Comparison of ENCODE assay signal across 26 cellular contexts in genomic region chr19:43715776-43716175, GRCh38. TPM values are rescaled to one million over a fixed set of nuclear protein-coding genes. Genes with fewer than 3 reads are reported as not detected.
"Had no signal": no experiment of that assay in that cellular context is flagged by ENCODE, and none has a peak within 500 bp of the region (broad histone marks: within the 10 kb centered on the region; RNA-seq: fewer than 3 reads in every experiment).

A gene with protein sequence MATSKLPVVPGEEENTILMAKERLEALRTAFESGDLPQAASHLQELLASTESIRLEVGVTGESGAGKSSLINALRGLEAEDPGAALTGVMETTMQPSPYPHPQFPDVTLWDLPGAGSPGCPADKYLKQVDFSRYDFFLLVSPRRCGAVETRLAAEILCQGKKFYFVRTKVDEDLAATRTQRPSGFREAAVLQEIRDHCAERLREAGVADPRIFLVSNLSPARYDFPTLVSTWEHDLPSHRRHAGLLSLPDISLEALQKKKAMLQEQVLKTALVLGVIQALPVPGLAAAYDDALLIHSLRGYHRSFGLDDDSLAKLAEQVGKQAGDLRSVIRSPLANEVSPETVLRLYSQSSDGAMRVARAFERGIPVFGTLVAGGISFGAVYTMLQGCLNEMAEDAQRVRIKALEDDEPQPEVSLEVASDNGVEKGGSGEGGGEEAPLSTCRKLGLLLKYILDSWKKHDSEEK (plus strand): TSS chr19:43716076. CDS start chr19:43718559, 2,483 bp downstream.

- H3K4me1 ChIP-seq: heart left ventricle, pancreas, thyroid gland, upper lobe of left lung, uterus had no signal

- H3K27ac Mint-ChIP-seq: endodermal cell, natural killer cell had no signal

- ATAC-seq: heart left ventricle, natural killer cell, pancreas, right cardiac atrium had no signal

- H3K4me3 Mint-ChIP-seq: endodermal cell, natural killer cell had no signal

- H3K4me1 Mint-ChIP-seq: endodermal cell, natural killer cell had no signal

- H3K36me3 ChIP-seq: heart left ventricle, pancreas, thyroid gland, upper lobe of left lung, uterus had no signal

- H3K4me3 ChIP-seq: heart left ventricle, pancreas, thyroid gland, upper lobe of left lung, uterus had no signal

- H3K27ac ChIP-seq: heart left ventricle, pancreas, thyroid gland, upper lobe of left lung, uterus had no signal

- DNase-seq: cerebellar nuclear complex; dermis blood vessel endothelial cell; effector CD4-positive, alpha-beta T cell; endodermal cell; foreskin melanocyte; heart left ventricle; hippocampal formation; kidney glomerular epithelial cell; mammary epithelial cell; natural killer cell; pancreas; right cardiac atrium; small intestine; stimulated activated CD4-positive, alpha-beta T cell treated with anti-CD3 and anti-CD28 coated beads, Interleukin-12 subunit alpha, Interleukin-12 subunit beta, amount 100 ng/mL, for 4 hours; stimulated activated naive CD4-positive, alpha-beta T cell treated with Interleukin-2 at 50 U/mL for 16 hours; thyroid gland; upper lobe of left lung; uterus had no signal

- H3K9me3 Mint-ChIP-seq: endodermal cell, natural killer cell had no signal

- FAIRE-seq: colon, islet of Langerhans, pancreas, small intestine had no signal

- H3K36me3 Mint-ChIP-seq: natural killer cell had no signal

- H3K9me3 ChIP-seq: heart left ventricle, pancreas, thyroid gland, upper lobe of left lung, uterus had no signal

- H3K27me3 ChIP-seq: heart left ventricle, pancreas, thyroid gland, upper lobe of left lung, uterus had no signal

RNA-seq across cellular contexts. Expression of the gene that starts here (rescaled TPM):
- total RNA-seq: dermis blood vessel endothelial cell, endodermal cell, glomerular endothelial cell, heart left ventricle, liver, mammary epithelial cell, mucosa of gallbladder, myocyte, natural killer cell, pancreas, progenitor cell of endocrine pancreas, right cardiac atrium, upper lobe of left lung, uterus had no signal
- polyA plus RNA-seq: esophagus, heart left ventricle, liver, mammary epithelial cell, pancreas, right cardiac atrium, small intestine had no signal
